ENCODE assay signal across 12 cellular contexts in the genomic region with DNA sequence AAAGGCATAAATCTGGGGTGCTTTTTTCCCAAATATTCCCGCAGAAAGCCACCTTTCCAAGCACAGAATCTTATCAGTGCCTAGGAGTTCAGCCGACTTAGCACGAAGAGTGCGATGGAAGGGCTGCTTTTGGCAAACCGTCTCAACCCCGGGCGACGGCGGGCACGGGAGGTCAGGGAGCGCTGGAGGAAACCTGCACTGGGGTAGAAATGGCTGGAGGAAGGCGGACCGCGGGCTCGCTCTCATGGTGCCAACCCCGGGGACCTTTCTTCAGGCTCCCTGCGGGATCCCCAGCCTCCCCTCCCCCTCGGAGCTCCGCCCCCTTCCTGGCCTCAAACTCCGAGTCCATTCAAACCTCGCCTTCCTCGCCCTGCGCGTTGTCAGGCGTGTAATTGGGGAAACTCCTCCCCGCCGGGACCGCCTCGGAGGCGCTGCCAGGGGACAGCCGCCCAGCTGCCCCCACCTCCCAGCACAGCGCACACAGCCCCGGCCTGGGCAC. TPM values are rescaled to one million over a fixed set of nuclear protein-coding genes. Genes with fewer than 3 reads are reported as not detected.
A peak's percentile ranks its signal among the peaks of the same experiment; 100 is the strongest.
DNase-seq lines count a peak whose midpoint lies in the region; ATAC-seq and TF ChIP-seq lines count a peak whose summit lies in the region.
"Had no signal": no experiment of that assay in that cellular context is flagged by ENCODE, and none has a peak within 500 bp of the region (broad histone marks: within the 10 kb centered on the region; RNA-seq: fewer than 3 reads in every experiment).

GABRG3 (plus strand) TSS at position 470 of the 499 bp plus-strand sequence.

- peak within 1 kb of the TSS; percentile 42 for H3K4me3 ChIP-seq in LNCaP clone FGC (ENCODE audit: low read depth, low read length)
- peak within 1 kb of the TSS in 58 of 59 donors; percentile 11 to 70 (median 54) for H3K4me3 ChIP-seq in dorsolateral prefrontal cortex

- no peak for ATAC-seq in HG02763 (IDR thresholded peaks at IDR 0.05; ENCODE audit: unreplicated experiment)
- no peak for ATAC-seq in activated T-helper 17 cell treated with anti-CD3 and anti-CD28 coated beads, Interleukin-2, amount 50 U/mL, for 72 hours (replicated peaks)

- TF ChIP-seq CTCF in LNCaP clone FGC (IDR thresholded peaks at IDR 0.05; ENCODE audit: control insufficient read depth, extremely low read depth, insufficient read depth) (no peak), dorsolateral prefrontal cortex (IDR thresholded peaks at IDR 0.05 in 54 of 56, conservative IDR thresholded peaks at IDR 0.05 in 2 of 56; ENCODE audit: low read depth in 1 of 56, partially characterized antibody in 56 of 56) (no peak), neural crest cell (conservative IDR thresholded peaks at IDR 0.05) (no peak)

- intact Hi-C loops in dorsolateral prefrontal cortex (cut with DNase I): loop anchor here in 1 of 2 donors (10.0 kb wide), 1 partner anchor 84 kb away; no protein-coding TSS in a partner anchor

- DNase-seq in COR-L47 (lab: John Stamatoyannopoulos, UW): peak; percentile 33
- no peak for DNase-seq in LNCaP clone FGC (ENCODE audit: low read depth)
- peak in 6 of 10 donors; percentile 40 to 67 (median 51) for DNase-seq in dorsolateral prefrontal cortex
- peak; percentile 65 for DNase-seq in neural crest cell (ENCODE audit: low read depth, low spot score)
- no peak for DNase-seq in NCI-H1930 (lab: John Stamatoyannopoulos, UW)
- no peak for DNase-seq in T-helper 2 cell
- DNase-seq: activated B cell treated with CpG ODN at 0.5 μM for 24 hours; activated T-cell treated with anti-CD3 and anti-CD28 coated beads, Interleukin-2, amount 50 U/mL, for 48 hours had no signal

- H3K27ac Mint-ChIP-seq in neural crest cell (ENCODE audit: unreplicated experiment): no peak within 1 kb of the TSS
- H3K27ac Mint-ChIP-seq in activated T-helper 17 cell treated with anti-CD3 and anti-CD28 coated beads, Interleukin-2, amount 50 U/mL, for 72 hours: no peak within 1 kb of the TSS
- H3K27ac Mint-ChIP-seq: activated B cell treated with CpG ODN at 0.5 μM for 24 hours had no signal

- H3K9me3 Mint-ChIP-seq in neural crest cell: no peaks in the 10 kb centered on the region
- H3K9me3 Mint-ChIP-seq in activated T-helper 17 cell treated with anti-CD3 and anti-CD28 coated beads, Interleukin-2, amount 50 U/mL, for 72 hours: no peaks in the 10 kb centered on the region

- peak within 1 kb of the TSS in 50 of 59 donors; percentile 20 to 90 (median 60) for H3K27ac ChIP-seq in dorsolateral prefrontal cortex
- H3K27ac ChIP-seq: KMS-11 had no signal

- peaks cover 0 to 50% (median 11%) of the 10 kb centered on the region in 45 donors for H3K27me3 ChIP-seq in dorsolateral prefrontal cortex

- peaks cover 24% of the 10 kb centered on the region for H3K4me1 Mint-ChIP-seq in neural crest cell
- H3K4me1 Mint-ChIP-seq in activated T-helper 17 cell treated with anti-CD3 and anti-CD28 coated beads, Interleukin-2, amount 50 U/mL, for 72 hours: no peaks in the 10 kb centered on the region
- H3K4me1 Mint-ChIP-seq: activated B cell treated with CpG ODN at 0.5 μM for 24 hours had no signal

- H3K27me3 Mint-ChIP-seq in neural crest cell (ENCODE audit: low read depth): peaks cover 42% of the 10 kb centered on the region
- no peaks in the 10 kb centered on the region for H3K27me3 Mint-ChIP-seq in activated T-helper 17 cell treated with anti-CD3 and anti-CD28 coated beads, Interleukin-2, amount 50 U/mL, for 72 hours

- H3K36me3 Mint-ChIP-seq in neural crest cell (ENCODE audit: low read depth): no peaks in the 10 kb centered on the region
- no peaks in the 10 kb centered on the region for H3K36me3 Mint-ChIP-seq in activated T-helper 17 cell treated with anti-CD3 and anti-CD28 coated beads, Interleukin-2, amount 50 U/mL, for 72 hours (ENCODE audit: low read depth)

- H3K4me3 Mint-ChIP-seq in neural crest cell: peak within 1 kb of the TSS; percentile 87
- no peak within 1 kb of the TSS for H3K4me3 Mint-ChIP-seq in activated T-helper 17 cell treated with anti-CD3 and anti-CD28 coated beads, Interleukin-2, amount 50 U/mL, for 72 hours
- H3K4me3 Mint-ChIP-seq: activated B cell treated with CpG ODN at 0.5 μM for 24 hours had no signal

RNA-seq across cellular contexts. Expression of gene GABRG3, which starts in this region (rescaled TPM):
- total RNA-seq in dorsolateral prefrontal cortex (10 to 100 TPM; 11.9 to 46.0 (median 28.2) TPM), neural crest cell (4.5 and 5.2 TPM in 2 replicates)
- total RNA-seq in activated T-helper 17 cell treated with anti-CD3 and anti-CD28 coated beads, Interleukin-2, amount 50 U/mL, for 72 hours: not detected
- total RNA-seq: activated B cell treated with CpG ODN at 0.5 μM for 24 hours, glomerular endothelial cell had no signal

Comparison
In these comparisons a context has a peak if more than half of its experiments do, and no peak if none do; other contexts are left out.
1. DNase-seq: peak in COR-L47 (single experiment), dorsolateral prefrontal cortex (6 of 10) and neural crest cell (single experiment); none in LNCaP clone FGC (single experiment), NCI-H1930 (0 of 2) and T-helper 2 cell (0 of 5).